In the genomic region with DNA sequence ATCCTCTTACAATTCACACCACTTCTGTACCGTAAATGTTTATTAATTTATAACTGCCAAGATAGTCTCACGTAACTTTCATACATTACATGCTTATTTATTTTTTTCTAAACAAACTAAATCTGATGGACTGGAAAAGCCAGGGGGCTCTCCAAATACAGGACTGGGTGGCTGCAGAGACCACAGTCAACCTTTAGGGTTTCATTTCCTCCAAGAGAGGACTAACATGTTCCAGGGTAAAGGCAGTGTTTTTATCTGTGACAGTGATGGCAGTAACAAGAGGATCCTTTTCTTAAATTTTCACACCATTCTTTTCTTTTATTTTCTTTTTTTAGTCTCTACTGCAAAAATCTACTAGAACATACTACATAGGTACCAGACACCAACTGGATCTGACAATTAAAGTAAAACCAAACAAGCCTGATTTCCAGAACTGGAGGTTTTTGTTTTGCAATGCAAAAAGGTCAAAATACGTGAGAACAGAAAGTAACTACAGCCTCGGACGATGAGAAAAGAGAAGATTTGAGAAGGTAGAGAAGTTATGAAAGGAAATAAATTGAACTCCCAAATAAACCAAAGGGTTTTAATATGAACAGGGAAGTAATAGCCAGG, we compare ENCODE assay signal across 8 cellular contexts. TPM values are rescaled to one million over a fixed set of nuclear protein-coding genes. Genes with fewer than 3 reads are reported as not detected.
DNase-seq lines count a peak whose midpoint lies in the region; ATAC-seq, FAIRE-seq and TF ChIP-seq lines count a peak whose summit lies in the region.

No MANE protein-coding gene starts in this region.

- peak; percentile 93 for FAIRE-seq in GM18507 (lab: Jason Lieb, UNC)

- peak overlapping the region; percentile 82 for H3K27ac ChIP-seq in 22Rv1
- peak overlapping the region; percentile 72 for H3K27ac ChIP-seq in SK-N-MC
- peak overlapping the region; percentile 94 for H3K27ac ChIP-seq in psoas muscle

- H3K36me3 ChIP-seq in SK-N-MC (ENCODE audit: insufficient read depth, low read length) (no peaks in the 10 kb centered on the region), psoas muscle (ENCODE audit: insufficient read depth in 1 of 2, low read depth in 1 of 2) (no peaks in the 10 kb centered on the region)

- H3K27me3 ChIP-seq in psoas muscle (ENCODE audit: insufficient read depth in 3 of 3, low read length in 2 of 3): no peaks in the 10 kb centered on the region

- H3K4me3 ChIP-seq in SK-N-MC: peak overlapping the region; percentile 87
- peak overlapping the region; percentile 89 for H3K4me3 ChIP-seq in fibroblast of mammary gland (ENCODE audit: control insufficient read depth, low read depth, low read length)
- H3K4me3 ChIP-seq in psoas muscle: peak overlapping the region; percentile 79

- TF ChIP-seq CTCF in 22Rv1 (IDR thresholded peaks at IDR 0.05) (no peak), fibroblast of mammary gland (conservative IDR thresholded peaks at IDR 0.05; ENCODE audit: control insufficient read depth, insufficient read depth, low read depth, low read length) (no peak), psoas muscle (IDR thresholded peaks at IDR 0.05) (no peak)

- peak; percentile 37 for ATAC-seq in HG02973 (IDR thresholded peaks at IDR 0.05; ENCODE audit: unreplicated experiment)
- ATAC-seq in psoas muscle: no peak

- H3K9ac ChIP-seq in SK-N-MC (ENCODE audit: insufficient read length): peak overlapping the region; percentile 75

- 18 to 29% (median 19%) methylated on average over 5 of the region's 5 CpGs for WGBS in psoas muscle, 3 donors

- DNase-seq in GM18507 (ENCODE audit: extremely low spot score, insufficient read length, low read depth) (no peak), SK-N-MC (ENCODE audit: low read depth, low spot score) (no peak), fibroblast of mammary gland (ENCODE audit: low read depth) (no peak), psoas muscle (no peak), ureter (ENCODE audit: low spot score) (no peak), NCI-H1436 (lab: John Stamatoyannopoulos, UW) (no peak)

- intact Hi-C loops in psoas muscle (cut with DNase I): loop anchor here in 1 of 2 donors (10.0 kb wide), 1 partner anchor 769 kb away; the partner anchor contains the start of gene SDHAF4

- peaks cover 32% of the 10 kb centered on the region for H3K4me1 ChIP-seq in psoas muscle

- H3K9me3 ChIP-seq in SK-N-MC (ENCODE audit: low read depth, low read length) (no peaks in the 10 kb centered on the region), psoas muscle (no peaks in the 10 kb centered on the region)

RNA-seq across cellular contexts. Expression of gene LMBRD1, which starts 1.2 kb away (rescaled TPM):
- total RNA-seq in psoas muscle (10 to 100 TPM; 22.9 to 37.0 (median 27.3) TPM), ureter (66.0 TPM)
- polyA plus RNA-seq in psoas muscle: 10 to 100 TPM; 19.7 to 30.6 (median 25.5) TPM
